12 cellular contexts compared by ENCODE assay signal in genomic region chr19:16582486-16583261, GRCh38. TPM values are rescaled to one million over a fixed set of nuclear protein-coding genes. Genes with fewer than 3 reads are reported as not detected.
DNase-seq lines count a peak whose midpoint lies in the region; TF ChIP-seq lines count a peak whose summit lies in the region.
"Had no signal": no experiment of that assay in that cellular context is flagged by ENCODE, and none has a peak within 500 bp of the region (broad histone marks: within the 10 kb centered on the region; RNA-seq: fewer than 3 reads in every experiment).

No MANE protein-coding gene starts in this region.

- H3K4me1 Mint-ChIP-seq in activated T-helper 2 cell treated with anti-CD3 and anti-CD28 coated beads, Interferon-gamma antibody, Interleukin-2, Interleukin-4, amounts not matched to agents 10 μg/mL and 5 μg/mL and 100 μg/mL, durations not matched to agents 14 hours and 24 hours and 36 hours (ENCODE audit: low read depth), result peaks cover 51% of the 10 kb centered on the region

- no peak overlapping the region for H3K4ac ChIP-seq in mesenchymal stem cell (ENCODE audit: low read depth in 1 of 2, low read length in 2 of 2)

- H4K91ac ChIP-seq in mesenchymal stem cell (ENCODE audit: low read length), result no peak overlapping the region

- no peak overlapping the region for H3K14ac ChIP-seq in mesenchymal stem cell (ENCODE audit: low read length in 2 of 2)

- H3K9me3 Mint-ChIP-seq in activated T-helper 2 cell treated with anti-CD3 and anti-CD28 coated beads, Interferon-gamma antibody, Interleukin-2, Interleukin-4, amounts not matched to agents 10 μg/mL and 5 μg/mL and 100 μg/mL, durations not matched to agents 14 hours and 24 hours and 36 hours, result no peaks in the 10 kb centered on the region

- H3K23ac ChIP-seq in mesenchymal stem cell (ENCODE audit: low read length in 2 of 2), result no peak overlapping the region

- H4K20me1 ChIP-seq in DOHH2 (ENCODE audit: control insufficient read depth, insufficient read depth, low read depth, low read length), result peaks cover 5% of the 10 kb centered on the region; the same call in 1 of the 2 replicates

- H3K4me1 ChIP-seq in ACC112 (ENCODE audit: control insufficient read depth, insufficient read depth, low read length, unreplicated experiment) (peaks cover 54% of the 10 kb centered on the region), DOHH2 (ENCODE audit: control insufficient read depth, low read length) (peaks cover 61% of the 10 kb centered on the region), mesenchymal stem cell (ENCODE audit: control insufficient read depth, insufficient read depth, low read depth, low read length) (peaks cover 52% of the 10 kb centered on the region)

- DNase-seq in activated T-helper 2 cell treated with anti-CD3 and anti-CD28 coated beads, Interferon-gamma antibody, Interleukin-2, Interleukin-4, amounts not matched to agents 10 μg/mL and 5 μg/mL and 100 μg/mL, durations not matched to agents 14 hours and 24 hours and 36 hours (ENCODE audit: low spot score), result no peak
- DNase-seq in mesenchymal stem cell (no peak), NCI-H226 (no peak), HuH-7.5 (ENCODE audit: low spot score) (no peak), AML-193 (lab: John Stamatoyannopoulos, UW) (no peak), NCI-H2196 treated with DMSO at 0.1 percent for 48 hours (lab: John Stamatoyannopoulos, UW; ENCODE audit: unreplicated experiment) (no peak)
- DNase-seq: activated CD4-positive, CD25-positive, alpha-beta regulatory T cell; Caco-2; heart right ventricle; NCI-H1694 treated with DMSO at 0.1 percent for 48 hours had no signal

- intact Hi-C loops in activated T-helper 2 cell treated with anti-CD3 and anti-CD28 coated beads, Interferon-gamma antibody, Interleukin-2, Interleukin-4, amounts not matched to agents 10 μg/mL and 5 μg/mL and 100 μg/mL, durations not matched to agents 14 hours and 24 hours and 36 hours (cut with micrococcal nuclease), result no loop called here

- H3K9me2 ChIP-seq in DOHH2 (replicated peaks; ENCODE audit: control insufficient read depth, low read length), result no peaks in the 10 kb centered on the region

- no peak overlapping the region for H3K4me3 ChIP-seq in ACC112 (ENCODE audit: low read depth, low read length)
- H3K4me3 ChIP-seq in DOHH2 (ENCODE audit: low read length), result peak overlapping the region; percentile 78; the same call in 1 of the 2 replicates
- H3K4me3 ChIP-seq in mesenchymal stem cell (ENCODE audit: insufficient read depth in 1 of 2, low read depth in 1 of 2, low read length in 2 of 2), result no peak overlapping the region
- H3K4me3 ChIP-seq: heart right ventricle had no signal

- H3K9me3 ChIP-seq in DOHH2 (ENCODE audit: control insufficient read depth, insufficient read depth, low read length) (no peaks in the 10 kb centered on the region), mesenchymal stem cell (ENCODE audit: control insufficient read depth, low read length) (no peaks in the 10 kb centered on the region)
- H3K9me3 ChIP-seq: Caco-2, heart right ventricle had no signal

- H3F3A ChIP-seq in DOHH2 (ENCODE audit: control insufficient read depth, insufficient read depth), result peaks cover 30% of the 10 kb centered on the region

- H2BK120ac ChIP-seq in mesenchymal stem cell (ENCODE audit: low read depth, low read length), result no peak overlapping the region

- no peak overlapping the region for H3K18ac ChIP-seq in mesenchymal stem cell (ENCODE audit: low read depth in 1 of 2, low read length in 2 of 2)

- no peak overlapping the region for H2BK15ac ChIP-seq in mesenchymal stem cell (ENCODE audit: low read depth, poor library complexity, severe bottlenecking)

- H3K27me3 ChIP-seq in ACC112 (ENCODE audit: insufficient read depth, low read length) (no peaks in the 10 kb centered on the region), DOHH2 (ENCODE audit: control insufficient read depth, low read length) (no peaks in the 10 kb centered on the region), mesenchymal stem cell (ENCODE audit: control insufficient read depth in 1 of 2, insufficient read depth in 1 of 2, low read length in 2 of 2) (no peaks in the 10 kb centered on the region)
- H3K27me3 ChIP-seq: heart right ventricle had no signal

- no peak overlapping the region for H2BK12ac ChIP-seq in mesenchymal stem cell (ENCODE audit: low read length in 2 of 2)

- peaks cover 15% of the 10 kb centered on the region for H3K79me1 ChIP-seq in mesenchymal stem cell (replicated peaks; ENCODE audit: low read length, poor library complexity, severe bottlenecking)

- 94% methylated on average over 10 of the region's 10 CpGs for WGBS in mesenchymal stem cell

- H3K36me3 ChIP-seq in ACC112 (ENCODE audit: insufficient read depth, low read length) (no peaks in the 10 kb centered on the region), DOHH2 (ENCODE audit: control insufficient read depth, low read length) (peaks cover 67% of the 10 kb centered on the region), mesenchymal stem cell (ENCODE audit: control insufficient read depth in 1 of 2, insufficient read depth in 2 of 2, low read depth in 1 of 2, low read length in 2 of 2) (peaks cover 10 to 39% of the 10 kb centered on the region in 2 experiments)

- peak overlapping the region; percentile 38 for H3K27ac Mint-ChIP-seq in activated T-helper 2 cell treated with anti-CD3 and anti-CD28 coated beads, Interferon-gamma antibody, Interleukin-2, Interleukin-4, amounts not matched to agents 10 μg/mL and 5 μg/mL and 100 μg/mL, durations not matched to agents 14 hours and 24 hours and 36 hours

- peaks cover 17% of the 10 kb centered on the region for H3K36me3 Mint-ChIP-seq in activated T-helper 2 cell treated with anti-CD3 and anti-CD28 coated beads, Interferon-gamma antibody, Interleukin-2, Interleukin-4, amounts not matched to agents 10 μg/mL and 5 μg/mL and 100 μg/mL, durations not matched to agents 14 hours and 24 hours and 36 hours (ENCODE audit: low read depth)

- H2BK5ac ChIP-seq in mesenchymal stem cell (ENCODE audit: low read depth, low read length, poor library complexity, severe bottlenecking), result no peak overlapping the region

- no peak overlapping the region for H4K8ac ChIP-seq in mesenchymal stem cell (ENCODE audit: low read length)

- H3K4me2 ChIP-seq in DOHH2 (ENCODE audit: low read length) (peak overlapping the region; percentile 96), mesenchymal stem cell (ENCODE audit: low read length, poor library complexity, severe bottlenecking) (no peak overlapping the region)

- no peak for TF ChIP-seq CTCF in DOHH2 (IDR thresholded peaks at IDR 0.05; ENCODE audit: low read depth, low read length, poor library complexity, severe bottlenecking)

- H3K79me2 ChIP-seq in ACC112 (ENCODE audit: control insufficient read depth, insufficient read depth, low read length, unreplicated experiment), result peaks cover 86% of the 10 kb centered on the region
- peaks cover 97% of the 10 kb centered on the region for H3K79me2 ChIP-seq in DOHH2 (ENCODE audit: control insufficient read depth, low read length)

- no peak overlapping the region for H2AK5ac ChIP-seq in mesenchymal stem cell (ENCODE audit: low read length, severe bottlenecking)

- peak overlapping the region; percentile 33 for H3K4me3 Mint-ChIP-seq in activated T-helper 2 cell treated with anti-CD3 and anti-CD28 coated beads, Interferon-gamma antibody, Interleukin-2, Interleukin-4, amounts not matched to agents 10 μg/mL and 5 μg/mL and 100 μg/mL, durations not matched to agents 14 hours and 24 hours and 36 hours (ENCODE audit: low read depth)

- H3K9ac ChIP-seq in mesenchymal stem cell (ENCODE audit: low read length), result peak overlapping the region; percentile 51

- no peaks in the 10 kb centered on the region for H3K27me3 Mint-ChIP-seq in activated T-helper 2 cell treated with anti-CD3 and anti-CD28 coated beads, Interferon-gamma antibody, Interleukin-2, Interleukin-4, amounts not matched to agents 10 μg/mL and 5 μg/mL and 100 μg/mL, durations not matched to agents 14 hours and 24 hours and 36 hours (ENCODE audit: low read depth)

- H2AFZ ChIP-seq in ACC112 (ENCODE audit: low read length, unreplicated experiment) (no peak overlapping the region), mesenchymal stem cell (ENCODE audit: low read depth, low read length) (no peak overlapping the region)

- H3K27ac ChIP-seq in ACC112 (ENCODE audit: low read depth, low read length) (peak overlapping the region; percentile 32; the same call in 1 of the 2 replicates), DOHH2 (ENCODE audit: low read depth, low read length) (peak overlapping the region; percentile 96), mesenchymal stem cell (ENCODE audit: low read length, poor library complexity, severe bottlenecking) (no peak overlapping the region)

RNA-seq across cellular contexts. Expression of gene SLC35E1, which starts 10.5 kb away (rescaled TPM):
- 55.3 and 56.0 TPM in 2 replicates for total RNA-seq in activated T-helper 2 cell treated with anti-CD3 and anti-CD28 coated beads, Interferon-gamma antibody, Interleukin-2, Interleukin-4, amounts not matched to agents 10 μg/mL and 5 μg/mL and 100 μg/mL, durations not matched to agents 14 hours and 24 hours and 36 hours
- 65.2 TPM for polyA plus RNA-seq in mesenchymal stem cell (2013, experiment 1 of 2)
- polyA plus RNA-seq in mesenchymal stem cell (2013, experiment 2 of 2), result 65.7 TPM

RNA-seq across cellular contexts. Expression of gene CHERP, which starts 40.4 kb away (rescaled TPM):
- total RNA-seq in activated T-helper 2 cell treated with anti-CD3 and anti-CD28 coated beads, Interferon-gamma antibody, Interleukin-2, Interleukin-4, amounts not matched to agents 10 μg/mL and 5 μg/mL and 100 μg/mL, durations not matched to agents 14 hours and 24 hours and 36 hours, result 79.1 and 82.3 TPM in 2 replicates
- polyA plus RNA-seq in mesenchymal stem cell (2013, experiment 1 of 2), result 21.5 TPM
- 20.3 TPM for polyA plus RNA-seq in mesenchymal stem cell (2013, experiment 2 of 2)

RNA-seq across cellular contexts. Expression of gene MED26, which starts 45.3 kb away (rescaled TPM):
- total RNA-seq in activated T-helper 2 cell treated with anti-CD3 and anti-CD28 coated beads, Interferon-gamma antibody, Interleukin-2, Interleukin-4, amounts not matched to agents 10 μg/mL and 5 μg/mL and 100 μg/mL, durations not matched to agents 14 hours and 24 hours and 36 hours, result 13.4 and 15.8 TPM in 2 replicates
- polyA plus RNA-seq in mesenchymal stem cell (2013, experiment 1 of 2), result 4.5 TPM
- polyA plus RNA-seq in mesenchymal stem cell (2013, experiment 2 of 2), result 4.4 TPM
